Comparison of ENCODE assay signal across 1 cellular context in genomic region chr15:58458076-58458475, GRCh38.
A peak's percentile ranks its signal among the peaks of the same experiment; 100 is the strongest.
TF ChIP-seq lines count a peak whose summit lies in the region.

No MANE protein-coding gene starts in this region.

TF ChIP-seq in GM12878, 131 proteins besides CTCF, POLR2A, EP300 and RAD21 (continued from another document):
- TF ChIP-seq, protein P1, sequence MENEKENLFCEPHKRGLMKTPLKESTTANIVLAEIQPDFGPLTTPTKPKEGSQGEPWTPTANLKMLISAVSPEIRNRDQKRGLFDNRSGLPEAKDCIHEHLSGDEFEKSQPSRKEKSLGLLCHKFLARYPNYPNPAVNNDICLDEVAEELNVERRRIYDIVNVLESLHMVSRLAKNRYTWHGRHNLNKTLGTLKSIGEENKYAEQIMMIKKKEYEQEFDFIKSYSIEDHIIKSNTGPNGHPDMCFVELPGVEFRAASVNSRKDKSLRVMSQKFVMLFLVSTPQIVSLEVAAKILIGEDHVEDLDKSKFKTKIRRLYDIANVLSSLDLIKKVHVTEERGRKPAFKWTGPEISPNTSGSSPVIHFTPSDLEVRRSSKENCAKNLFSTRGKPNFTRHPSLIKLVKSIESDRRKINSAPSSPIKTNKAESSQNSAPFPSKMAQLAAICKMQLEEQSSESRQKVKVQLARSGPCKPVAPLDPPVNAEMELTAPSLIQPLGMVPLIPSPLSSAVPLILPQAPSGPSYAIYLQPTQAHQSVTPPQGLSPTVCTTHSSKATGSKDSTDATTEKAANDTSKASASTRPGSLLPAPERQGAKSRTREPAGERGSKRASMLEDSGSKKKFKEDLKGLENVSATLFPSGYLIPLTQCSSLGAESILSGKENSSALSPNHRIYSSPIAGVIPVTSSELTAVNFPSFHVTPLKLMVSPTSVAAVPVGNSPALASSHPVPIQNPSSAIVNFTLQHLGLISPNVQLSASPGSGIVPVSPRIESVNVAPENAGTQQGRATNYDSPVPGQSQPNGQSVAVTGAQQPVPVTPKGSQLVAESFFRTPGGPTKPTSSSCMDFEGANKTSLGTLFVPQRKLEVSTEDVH (IDR thresholded peaks at IDR 0.05; ENCODE audit: low read depth, partially characterized antibody): no peak
- TF ChIP-seq TCF7 (IDR thresholded peaks at IDR 0.05; ENCODE audit: borderline replicate concordance): peak; percentile 39; the same call in 1 of the 2 replicates
- TF ChIP-seq RBBP5 (conservative IDR thresholded peaks at IDR 0.05): no peak
- TF ChIP-seq CHD2 (IDR thresholded peaks at IDR 0.05; ENCODE audit: borderline replicate concordance, low read depth, low read length): peak; percentile 41; the same call in 1 of the 2 replicates
- TF ChIP-seq ZSCAN29 (IDR thresholded peaks at IDR 0.05): no peak
- TF ChIP-seq RFX5 (IDR thresholded peaks at IDR 0.05; ENCODE audit: low read depth, low read length): no peak
- TF ChIP-seq PAX5 (IDR thresholded peaks at IDR 0.05; ENCODE audit: borderline replicate concordance, low read depth, low read length): 0 out of 2 replicates have a peak, but pooled peaks have one; percentile 31
- TF ChIP-seq NRF1 (conservative IDR thresholded peaks at IDR 0.05; ENCODE audit: low read depth, low read length): no peak
- TF ChIP-seq, protein P2, sequence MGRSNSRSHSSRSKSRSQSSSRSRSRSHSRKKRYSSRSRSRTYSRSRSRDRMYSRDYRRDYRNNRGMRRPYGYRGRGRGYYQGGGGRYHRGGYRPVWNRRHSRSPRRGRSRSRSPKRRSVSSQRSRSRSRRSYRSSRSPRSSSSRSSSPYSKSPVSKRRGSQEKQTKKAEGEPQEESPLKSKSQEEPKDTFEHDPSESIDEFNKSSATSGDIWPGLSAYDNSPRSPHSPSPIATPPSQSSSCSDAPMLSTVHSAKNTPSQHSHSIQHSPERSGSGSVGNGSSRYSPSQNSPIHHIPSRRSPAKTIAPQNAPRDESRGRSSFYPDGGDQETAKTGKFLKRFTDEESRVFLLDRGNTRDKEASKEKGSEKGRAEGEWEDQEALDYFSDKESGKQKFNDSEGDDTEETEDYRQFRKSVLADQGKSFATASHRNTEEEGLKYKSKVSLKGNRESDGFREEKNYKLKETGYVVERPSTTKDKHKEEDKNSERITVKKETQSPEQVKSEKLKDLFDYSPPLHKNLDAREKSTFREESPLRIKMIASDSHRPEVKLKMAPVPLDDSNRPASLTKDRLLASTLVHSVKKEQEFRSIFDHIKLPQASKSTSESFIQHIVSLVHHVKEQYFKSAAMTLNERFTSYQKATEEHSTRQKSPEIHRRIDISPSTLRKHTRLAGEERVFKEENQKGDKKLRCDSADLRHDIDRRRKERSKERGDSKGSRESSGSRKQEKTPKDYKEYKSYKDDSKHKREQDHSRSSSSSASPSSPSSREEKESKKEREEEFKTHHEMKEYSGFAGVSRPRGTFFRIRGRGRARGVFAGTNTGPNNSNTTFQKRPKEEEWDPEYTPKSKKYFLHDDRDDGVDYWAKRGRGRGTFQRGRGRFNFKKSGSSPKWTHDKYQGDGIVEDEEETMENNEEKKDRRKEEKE (IDR thresholded peaks at IDR 0.05): no peak
- TF ChIP-seq DPF2 (IDR thresholded peaks at IDR 0.05): no peak
